In genomic region chr3:8485943-8486342, GRCh38 we compare ENCODE assay signal across 24 cellular contexts. TPM values are rescaled to one million over a fixed set of nuclear protein-coding genes. Genes with fewer than 3 reads are reported as not detected.
A peak's percentile ranks its signal among the peaks of the same experiment; 100 is the strongest.
DNase-seq lines count a peak whose midpoint lies in the region; ATAC-seq, FAIRE-seq and TF ChIP-seq lines count a peak whose summit lies in the region.
"Had no signal": no experiment of that assay in that cellular context is flagged by ENCODE, and none has a peak within 500 bp of the region (broad histone marks: within the 10 kb centered on the region; RNA-seq: fewer than 3 reads in every experiment).

No MANE protein-coding gene starts in this region.

- H3K36me3 ChIP-seq in astrocyte (ENCODE audit: insufficient read depth, low read length): no peaks in the 10 kb centered on the region
- H3K36me3 ChIP-seq in mesenchymal stem cell (ENCODE audit: control insufficient read depth in 1 of 2, insufficient read depth in 2 of 2, low read depth in 1 of 2, low read length in 2 of 2): no peaks in the 10 kb centered on the region
- no peaks in the 10 kb centered on the region for H3K36me3 ChIP-seq in psoas muscle (ENCODE audit: insufficient read depth in 1 of 2, low read depth in 1 of 2)
- no peaks in the 10 kb centered on the region for H3K36me3 ChIP-seq in aorta (ENCODE audit: control insufficient read depth in 1 of 2, insufficient read depth in 2 of 2, low read length in 1 of 2)
- no peaks in the 10 kb centered on the region for H3K36me3 ChIP-seq in brain microvascular endothelial cell (replicated peaks)
- no peaks in the 10 kb centered on the region for H3K36me3 ChIP-seq in left lung
- H3K36me3 ChIP-seq: BLaER1 had no signal

- peaks cover 7% of the 10 kb centered on the region for H3K36me3 Mint-ChIP-seq in astrocyte (ENCODE audit: low read depth, unreplicated experiment)

- H3K27me3 ChIP-seq in astrocyte (ENCODE audit: insufficient read depth, low read length): no peaks in the 10 kb centered on the region
- H3K27me3 ChIP-seq in mesenchymal stem cell (ENCODE audit: control insufficient read depth in 1 of 2, insufficient read depth in 1 of 2, low read length in 2 of 2): no peaks in the 10 kb centered on the region
- no peaks in the 10 kb centered on the region for H3K27me3 ChIP-seq in psoas muscle (ENCODE audit: insufficient read depth in 3 of 3, low read length in 2 of 3)
- no peaks in the 10 kb centered on the region for H3K27me3 ChIP-seq in aorta (ENCODE audit: control insufficient read depth in 1 of 2, insufficient read depth in 2 of 2, low read length in 1 of 2)
- H3K27me3 ChIP-seq in brain microvascular endothelial cell (replicated peaks): no peaks in the 10 kb centered on the region
- no peaks in the 10 kb centered on the region for H3K27me3 ChIP-seq in left lung
- H3K27me3 ChIP-seq: BLaER1 had no signal

- H3K18ac ChIP-seq in mesenchymal stem cell (ENCODE audit: low read depth in 1 of 2, low read length in 2 of 2): no peak overlapping the region

- H2BK5ac ChIP-seq in mesenchymal stem cell (ENCODE audit: low read depth, low read length, poor library complexity, severe bottlenecking): no peak overlapping the region

- ATAC-seq in psoas muscle: no peak
- no peak for ATAC-seq in aorta (ENCODE audit: low FRiP score)
- ATAC-seq in left lung: no peak
- ATAC-seq: GM12878, GM23338, Right ventricle myocardium inferior had no signal

- H3K9me3 Mint-ChIP-seq in astrocyte (ENCODE audit: unreplicated experiment): peaks cover 16% of the 10 kb centered on the region
- H3K9me3 Mint-ChIP-seq: CD4-positive, alpha-beta T cell had no signal

- H3K4me3 ChIP-seq in astrocyte (ENCODE audit: insufficient read depth, low read depth, low read length) (no peak overlapping the region), mesenchymal stem cell (ENCODE audit: insufficient read depth in 1 of 2, low read depth in 1 of 2, low read length in 2 of 2) (no peak overlapping the region), psoas muscle (no peak overlapping the region), aorta (ENCODE audit: low read length in 2 of 2) (no peak overlapping the region), brain microvascular endothelial cell (ENCODE audit: low read depth, low read length) (no peak overlapping the region), left lung (no peak overlapping the region)
- H3K4me3 ChIP-seq: BLaER1, GM12878, GM23338 had no signal

- H2AK5ac ChIP-seq in mesenchymal stem cell (ENCODE audit: low read length, severe bottlenecking): peak overlapping the region; percentile 97

- no peaks in the 10 kb centered on the region for H4K20me1 ChIP-seq in astrocyte (ENCODE audit: insufficient read depth, low read length)
- H4K20me1 ChIP-seq: BLaER1 had no signal

- H3K79me1 ChIP-seq in mesenchymal stem cell (replicated peaks; ENCODE audit: low read length, poor library complexity, severe bottlenecking): peaks cover 3% of the 10 kb centered on the region

- H3K4ac ChIP-seq in mesenchymal stem cell (ENCODE audit: low read depth in 1 of 2, low read length in 2 of 2): no peak overlapping the region

- peaks cover 65% of the 10 kb centered on the region for H3K4me1 Mint-ChIP-seq in astrocyte (ENCODE audit: low read depth, unreplicated experiment)
- H3K4me1 Mint-ChIP-seq: GM23338 had no signal

- no peak for DNase-seq in astrocyte (ENCODE audit: low read depth)
- DNase-seq in mesenchymal stem cell: no peak
- no peak for DNase-seq in psoas muscle
- DNase-seq in aorta: no peak
- no peak for DNase-seq in T-helper 1 cell
- DNase-seq in brain microvascular endothelial cell: no peak
- DNase-seq in stimulated activated CD4-positive, alpha-beta T cell treated with anti-CD3 and anti-CD28 coated beads, Interleukin-1b, Interleukin-23, amount 100 ng/mL, for 48 hours: no peak
- DNase-seq in left lung: no peak
- DNase-seq: CD4-positive, alpha-beta T cell; COR-L47; DMS 273 treated with DMSO at 0.1 percent for 48 hours; DND-41; HCEC 1CT; NCI-H1105 treated with DMSO at 0.1 percent for 48 hours; NCI-H2029 treated with DMSO at 0.1 percent for 48 hours; NCI-H524 treated with DMSO at 0.1 percent for 48 hours; NCI-H82 had no signal

- no peak overlapping the region for H3K9ac ChIP-seq in astrocyte (ENCODE audit: low read length)
- no peak overlapping the region for H3K9ac ChIP-seq in mesenchymal stem cell (ENCODE audit: low read length)
- H3K9ac ChIP-seq: BLaER1, KMS-11 had no signal

- H2AFZ ChIP-seq in astrocyte (ENCODE audit: low read depth, low read length): no peak overlapping the region
- no peak overlapping the region for H2AFZ ChIP-seq in mesenchymal stem cell (ENCODE audit: low read depth, low read length)
- H2AFZ ChIP-seq: GM23338 had no signal

- H3K9me3 ChIP-seq in astrocyte (ENCODE audit: insufficient read depth, low read depth, low read length) (peaks cover 5% of the 10 kb centered on the region), mesenchymal stem cell (ENCODE audit: control insufficient read depth, low read length) (peaks cover 2% of the 10 kb centered on the region), psoas muscle (peaks cover 5% of the 10 kb centered on the region), aorta (ENCODE audit: control insufficient read depth, low read length) (no peaks in the 10 kb centered on the region), left lung (no peaks in the 10 kb centered on the region)
- H3K9me3 ChIP-seq: BLaER1 had no signal

- in situ Hi-C loops in brain microvascular endothelial cell (cut with HindIII; ENCODE audit: low pct_ligation_motif_present, low sequenced_read_pairs): no loop called here

- H3K4me2 ChIP-seq in astrocyte (ENCODE audit: low read length) (no peak overlapping the region), mesenchymal stem cell (ENCODE audit: low read length, poor library complexity, severe bottlenecking) (no peak overlapping the region)
- H3K4me2 ChIP-seq: BLaER1, GM23338, KMS-11 had no signal

- no peak for TF ChIP-seq CTCF in astrocyte (IDR thresholded peaks at IDR 0.05; ENCODE audit: insufficient read depth, low read depth, low read length)
- no peak for TF ChIP-seq CTCF in psoas muscle (IDR thresholded peaks at IDR 0.05)
- no peak for TF ChIP-seq CTCF in brain microvascular endothelial cell (IDR thresholded peaks at IDR 0.05; ENCODE audit: low read depth, low read length, missing control alignments)
- no peak for TF ChIP-seq CTCF in left lung (IDR thresholded peaks at IDR 0.05)

- H2BK15ac ChIP-seq in mesenchymal stem cell (ENCODE audit: low read depth, poor library complexity, severe bottlenecking): no peak overlapping the region

- H3K4me3 Mint-ChIP-seq in astrocyte (ENCODE audit: unreplicated experiment): no peak overlapping the region
- H3K4me3 Mint-ChIP-seq: CD4-positive, alpha-beta T cell; GM23338 had no signal

- no peak overlapping the region for H3K14ac ChIP-seq in mesenchymal stem cell (ENCODE audit: low read length in 2 of 2)

- peaks cover 39% of the 10 kb centered on the region for H3K4me1 ChIP-seq in astrocyte (ENCODE audit: insufficient read depth, low read length)
- H3K4me1 ChIP-seq in mesenchymal stem cell (ENCODE audit: control insufficient read depth, insufficient read depth, low read depth, low read length): peaks cover 13% of the 10 kb centered on the region
- H3K4me1 ChIP-seq in psoas muscle: peaks cover 63% of the 10 kb centered on the region
- peaks cover 0 to 20% of the 10 kb centered on the region in 2 donors for H3K4me1 ChIP-seq in aorta (ENCODE audit: control insufficient read depth in 1 of 2, insufficient read depth in 2 of 2, low read length in 2 of 2)
- peaks cover 21 to 23% of the 10 kb centered on the region in 2 donors for H3K4me1 ChIP-seq in left lung

- H3K23ac ChIP-seq in mesenchymal stem cell (ENCODE audit: low read length in 2 of 2): no peak overlapping the region

- intact Hi-C loops in psoas muscle (cut with DNase I) (no loop called here), aorta (cut with DNase I) (loop anchor here in 1 of 2 donors (2.0 kb wide), 1 partner anchor 15 kb away; the partner anchor contains the start of gene LMCD1), left lung (cut with DNase I) (no loop called here)

- no peaks in the 10 kb centered on the region for H3K27me3 Mint-ChIP-seq in astrocyte (ENCODE audit: low read depth, unreplicated experiment)
- H3K27me3 Mint-ChIP-seq: CD4-positive, alpha-beta T cell had no signal

- FAIRE-seq in astrocyte (lab: Jason Lieb, UNC): no peak
- FAIRE-seq: GM12878, HTR-8/SVneo, RCC 7860 had no signal

- no peaks in the 10 kb centered on the region for H3K79me2 ChIP-seq in astrocyte (ENCODE audit: insufficient read depth, low read length)

- peak overlapping the region; percentile 84 for H3K27ac Mint-ChIP-seq in astrocyte (ENCODE audit: unreplicated experiment)
- H3K27ac Mint-ChIP-seq: CD4-positive, alpha-beta T cell; GM23338 had no signal

- H4K91ac ChIP-seq in mesenchymal stem cell (ENCODE audit: low read length): no peak overlapping the region

- H4K8ac ChIP-seq in mesenchymal stem cell (ENCODE audit: low read length): no peak overlapping the region

- no peak overlapping the region for H2BK12ac ChIP-seq in mesenchymal stem cell (ENCODE audit: low read length in 2 of 2)

- H3K27ac ChIP-seq in astrocyte (ENCODE audit: low read depth, low read length): peak overlapping the region; percentile 38
- H3K27ac ChIP-seq in mesenchymal stem cell (ENCODE audit: low read length, poor library complexity, severe bottlenecking): no peak overlapping the region
- peak overlapping the region; percentile 88 for H3K27ac ChIP-seq in psoas muscle
- peak overlapping the region; percentile 80 to 99 for H3K27ac ChIP-seq in aorta (ENCODE audit: low read depth in 1 of 2, low read length in 2 of 2)
- H3K27ac ChIP-seq in brain microvascular endothelial cell: no peak overlapping the region
- no peak overlapping the region for H3K27ac ChIP-seq in left lung
- H3K27ac ChIP-seq: BLaER1, KMS-11 had no signal

- WGBS in mesenchymal stem cell: 100% methylated on average over 1 of the region's 3 CpGs
- WGBS in psoas muscle, 3 donors: 59 to 71% (median 64%) methylated on average over 3 of the region's 3 CpGs
- WGBS in aorta, 2 donors: 49 to 53% methylated on average over 3 of the region's 3 CpGs

- H2BK120ac ChIP-seq in mesenchymal stem cell (ENCODE audit: low read depth, low read length): no peak overlapping the region

RNA-seq across cellular contexts. Expression of gene LMCD1, which starts 15.7 kb away (rescaled TPM):
- total RNA-seq in astrocyte: 374 and 437 TPM in 2 replicates
- 22.4 TPM for polyA plus RNA-seq in mesenchymal stem cell (2013, experiment 1 of 2)
- 23.5 TPM for polyA plus RNA-seq in mesenchymal stem cell (2013, experiment 2 of 2)
- total RNA-seq in psoas muscle: 1,000 to 10,000 TPM in 1 of 4 donors, 100 to 1,000 TPM in 3; 340 to 1,074 (median 476) TPM
- 1,000 to 10,000 TPM in 1 of 3 donors, 100 to 1,000 TPM in 1, 10 to 100 TPM in 1; 83.0 to 1,120 (median 129) TPM for polyA plus RNA-seq in psoas muscle
- 1,000 to 10,000 TPM in 1 of 2 donors, 100 to 1,000 TPM in 1; 192 to 1,289 TPM for total RNA-seq in aorta
- 100 to 1,000 TPM; 347 to 416 TPM for polyA plus RNA-seq in aorta
- 10 to 100 TPM; 69.6 to 84.8 TPM for total RNA-seq in left lung

Comparison
In these comparisons a context has a peak if more than half of its experiments do, and no peak if none do; other contexts are left out.
1. H3K27ac ChIP-seq: peak in astrocyte (single experiment), psoas muscle (single experiment) and aorta (2 of 2); none in mesenchymal stem cell (single experiment), brain microvascular endothelial cell (single experiment) and left lung (0 of 2).